In the genomic region with DNA sequence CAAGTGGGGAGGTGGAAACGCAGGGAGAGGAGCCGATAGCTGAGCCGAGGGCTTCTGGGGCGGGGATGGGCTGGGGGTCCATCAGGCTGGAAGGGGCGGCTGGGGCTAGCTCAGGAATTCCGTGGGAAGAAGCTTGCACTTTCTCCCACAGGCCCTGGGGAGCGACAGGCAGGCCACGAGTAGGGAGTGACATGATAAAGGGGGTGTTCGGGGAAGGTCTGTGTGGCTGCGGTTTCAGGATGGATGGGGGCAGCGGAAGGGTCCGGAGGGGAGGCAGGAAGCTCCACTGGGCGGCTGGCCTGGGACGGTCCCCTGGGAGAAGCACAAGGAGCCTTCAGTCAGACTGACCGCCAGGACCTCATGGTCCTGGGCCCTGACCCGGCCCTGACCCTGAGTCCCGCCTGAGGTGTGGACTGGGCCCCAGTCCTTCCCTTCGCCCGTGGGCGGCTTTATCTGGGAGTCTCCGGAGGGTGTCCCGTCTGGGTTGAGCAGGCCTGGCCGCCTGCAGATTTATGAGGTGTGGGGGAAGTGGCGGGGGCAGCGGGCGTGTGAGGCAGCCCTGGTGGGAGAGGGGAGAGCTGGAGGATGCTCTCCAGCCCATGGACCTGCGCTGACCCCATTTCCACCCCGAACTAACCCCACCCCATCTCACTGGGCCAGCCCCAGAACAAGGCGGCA, we compare ENCODE assay signal across 20 cellular contexts. TPM values are rescaled to one million over a fixed set of nuclear protein-coding genes. Genes with fewer than 3 reads are reported as not detected.
"Had no signal": no experiment of that assay in that cellular context is flagged by ENCODE, and none has a peak within 500 bp of the region (broad histone marks: within the 10 kb centered on the region; RNA-seq: fewer than 3 reads in every experiment).

No MANE protein-coding gene starts in this region.

- H3K27ac ChIP-seq: hepatocyte, parathyroid adenoma, prostate gland, right lobe of liver, tibial artery, upper lobe of left lung, vagina had no signal

- H3K9ac ChIP-seq: parathyroid adenoma had no signal

- H3K4me3 ChIP-seq: hepatocyte, lung, prostate gland, right lobe of liver, tibial artery, upper lobe of left lung, vagina had no signal

- FAIRE-seq: kidney had no signal

- H3K27me3 ChIP-seq: hepatocyte, right lobe of liver, upper lobe of left lung, vagina had no signal

- H3K36me3 ChIP-seq: prostate gland, right lobe of liver, tibial artery, upper lobe of left lung, vagina had no signal

- DNase-seq: cortex of kidney; foreskin melanocyte; head of caudate nucleus; kidney; left cardiac atrium; left ventricle myocardium superior; mesenchymal stem cell; naive thymus-derived CD4-positive, alpha-beta T cell; occipital lobe; right lobe of liver; stimulated activated CD4-positive, alpha-beta T cell treated with anti-CD3 and anti-CD28 coated beads, Interleukin-4, amount 100 ng/mL, for 1 hour; stimulated activated CD8-positive, alpha-beta memory T cell treated with anti-CD3 and anti-CD28 coated beads, Interleukin-4, amount 100 ng/mL, for 48 hours; tibial artery had no signal

- H3K4me1 ChIP-seq: prostate gland, right lobe of liver, tibial artery had no signal

- H2AFZ ChIP-seq: hepatocyte, parathyroid adenoma had no signal

- H3K79me2 ChIP-seq: parathyroid adenoma had no signal

- H3K4me2 ChIP-seq: hepatocyte had no signal

- ATAC-seq: left ventricle myocardium superior; naive thymus-derived CD4-positive, alpha-beta T cell; stimulated activated effector memory CD8-positive, alpha-beta T cell treated with anti-CD3 and anti-CD28 coated beads, Interleukin-12 subunit alpha, Interleukin-12 subunit beta, amount 100 ng/mL, for 72 hours had no signal

- H3K9me3 ChIP-seq: prostate gland, right lobe of liver, tibial artery, upper lobe of left lung, vagina had no signal

RNA-seq across cellular contexts. Expression of gene EPHB2, which starts 45.6 kb away (rescaled TPM):
- polyA plus RNA-seq: naive thymus-derived CD4-positive, alpha-beta T cell had no signal
